ENCODE assay signal across 13 cellular contexts in genomic region chr12:10098762-10099161, GRCh38. TPM values are rescaled to one million over a fixed set of nuclear protein-coding genes. Genes with fewer than 3 reads are reported as not detected.
DNase-seq lines count a peak whose midpoint lies in the region; ATAC-seq and TF ChIP-seq lines count a peak whose summit lies in the region.
"Had no signal": no experiment of that assay in that cellular context is flagged by ENCODE, and none has a peak within 500 bp of the region (broad histone marks: within the 10 kb centered on the region; RNA-seq: fewer than 3 reads in every experiment).

CLEC1A (minus strand) TSS chr12:10098985; CDS start chr12:10098922, 63 bp downstream.

- H3K27me3 ChIP-seq in HUES64 (ENCODE audit: insufficient read depth, low read length), result no peaks in the 10 kb centered on the region
- no peaks in the 10 kb centered on the region for H3K27me3 ChIP-seq in left lung
- H3K27me3 ChIP-seq in subcutaneous abdominal adipose tissue (ENCODE audit: control insufficient read depth in 5 of 5, insufficient read depth in 4 of 5, low read length in 5 of 5), result no peaks in the 10 kb centered on the region

- in situ Hi-C loops in endometrial microvascular endothelial cells (cut with HindIII; ENCODE audit: inconsistent ontology term, low pct_unique_long_range_greater_than_20kb, low sequenced_read_pairs), result no loop called here

- peak; percentile 47 for ATAC-seq in left lung
- no peak for ATAC-seq in HG02588 (IDR thresholded peaks at IDR 0.05; ENCODE audit: unreplicated experiment)
- ATAC-seq in HG03025 (IDR thresholded peaks at IDR 0.05; ENCODE audit: low FRiP score, unreplicated experiment), result no peak

- H3K9me3 ChIP-seq in HUES64 (ENCODE audit: insufficient read depth, low read depth, low read length) (no peaks in the 10 kb centered on the region), left lung (no peaks in the 10 kb centered on the region), subcutaneous abdominal adipose tissue (ENCODE audit: control insufficient read depth in 5 of 5, low read length in 5 of 5) (no peaks in the 10 kb centered on the region)

- H3K4me1 ChIP-seq in HUES64 (ENCODE audit: insufficient read depth, low read length) (peaks cover 13% of the 10 kb centered on the region), left lung (peaks cover 6 to 43% of the 10 kb centered on the region in 2 donors), subcutaneous abdominal adipose tissue (ENCODE audit: control insufficient read depth in 5 of 5, insufficient read depth in 5 of 5, low read length in 5 of 5) (peaks cover 0 to 31% (median 8%) of the 10 kb centered on the region in 5 donors)

- WGBS in HUES64, result 49% methylated on average over 9 of the region's 9 CpGs

- H3K27ac ChIP-seq in HUES64 (ENCODE audit: low read depth, low read length) (no peak within 1 kb of the TSS), left lung (peak within 1 kb of the TSS; percentile 37 to 38), subcutaneous abdominal adipose tissue (ENCODE audit: low read depth, low read length) (peak within 1 kb of the TSS; percentile 78)

- TF ChIP-seq CTCF in left lung (IDR thresholded peaks at IDR 0.05), result no peak

- H3K36me3 ChIP-seq in HUES64 (ENCODE audit: insufficient read depth, low read length) (no peaks in the 10 kb centered on the region), left lung (no peaks in the 10 kb centered on the region), subcutaneous abdominal adipose tissue (ENCODE audit: control insufficient read depth in 5 of 5, insufficient read depth in 5 of 5, low read length in 5 of 5) (no peaks in the 10 kb centered on the region)

- H3K9ac ChIP-seq in HUES64 (ENCODE audit: low read depth, low read length), result peak within 1 kb of the TSS; percentile 24; the same call in 1 of the 2 replicates
- H3K9ac ChIP-seq in subcutaneous abdominal adipose tissue (ENCODE audit: low read length in 5 of 5), result peak within 1 kb of the TSS in 3 of 5 donors; percentile 3 to 78 (median 46)

- DNase-seq in left lung, result peak in 1 of 2 donors; percentile 57
- DNase-seq in germinal center (ENCODE audit: low spot score), result no peak
- no peak for DNase-seq in activated T-cell treated with anti-CD3 and anti-CD28 coated beads for 4 hours
- DNase-seq: activated CD4-positive, alpha-beta T cell treated with anti-CD3 and anti-CD28 coated beads, Interleukin-2, amount 50 U/mL, for 1 hour; CD8-positive, alpha-beta memory T cell; effector CD4-positive, alpha-beta T cell; NCI-H524 treated with DMSO at 0.1 percent for 48 hours; nucleus accumbens had no signal

- intact Hi-C loops in left lung (cut with DNase I), result no loop called here

- H3K4me3 ChIP-seq in HUES64 (ENCODE audit: low read length) (no peak within 1 kb of the TSS), left lung (peak within 1 kb of the TSS in 1 of 2 donors; percentile 18), subcutaneous abdominal adipose tissue (ENCODE audit: low read depth in 1 of 5, low read length in 5 of 5) (peak within 1 kb of the TSS in 4 of 5 donors; percentile 46 to 72 (median 65))

RNA-seq across cellular contexts. Expression of gene CLEC1A, which starts in this region (rescaled TPM):
- 0.10 TPM for polyA plus RNA-seq in HUES64 (2013, experiment 1 of 2)
- polyA plus RNA-seq in HUES64 (2013, experiment 2 of 2), result 0.51 TPM
- 54.4 TPM for total RNA-seq in endometrial microvascular endothelial cells (ENCODE audit: inconsistent ontology term)
- 10 to 100 TPM in 1 of 2 donors, 1 to 10 TPM in 1; 8.9 to 11.0 TPM for total RNA-seq in left lung
- total RNA-seq: CD8-positive, alpha-beta memory T cell had no signal
- polyA plus RNA-seq: CD8-positive, alpha-beta memory T cell had no signal
